Comparison of ENCODE assay signal across 14 cellular contexts in genomic region chr12:52969828-52970569, GRCh38. TPM values are rescaled to one million over a fixed set of nuclear protein-coding genes. Genes with fewer than 3 reads are reported as not detected.
A peak's percentile ranks its signal among the peaks of the same experiment; 100 is the strongest.
DNase-seq lines count a peak whose midpoint lies in the region; ATAC-seq and TF ChIP-seq lines count a peak whose summit lies in the region.
"Had no signal": no experiment of that assay in that cellular context is flagged by ENCODE, and none has a peak within 500 bp of the region (broad histone marks: within the 10 kb centered on the region; RNA-seq: fewer than 3 reads in every experiment).

No MANE protein-coding gene starts in this region.

- TF ChIP-seq POLR2A in right lobe of liver (IDR thresholded peaks at IDR 0.05) = no peak

- no peaks in the 10 kb centered on the region for H3K4me1 ChIP-seq in right lobe of liver

- no peaks in the 10 kb centered on the region for H3K36me3 ChIP-seq in right lobe of liver
- H3K36me3 ChIP-seq: esophagus squamous epithelium, suprapubic skin had no signal

- TF ChIP-seq RAD21 in Ishikawa (IDR thresholded peaks at IDR 0.05; ENCODE audit: low read depth) = peak; percentile 18; the same call in 1 of the 2 replicates

- no peaks in the 10 kb centered on the region for H3K27me3 ChIP-seq in right lobe of liver

- no peak overlapping the region for H3K27ac ChIP-seq in right lobe of liver
- H3K27ac ChIP-seq: esophagus squamous epithelium, suprapubic skin had no signal

- peak; percentile 99 for TF ChIP-seq EP300 in Ishikawa (IDR thresholded peaks at IDR 0.05; ENCODE audit: borderline replicate concordance)

- peak; percentile 47 to 77 (median 68) for ATAC-seq in right lobe of liver
- ATAC-seq in HG02623 (IDR thresholded peaks at IDR 0.05; ENCODE audit: unreplicated experiment) = no peak
- ATAC-seq in HG03095 (IDR thresholded peaks at IDR 0.05; ENCODE audit: unreplicated experiment) = no peak
- ATAC-seq in HG03025 (IDR thresholded peaks at IDR 0.05; ENCODE audit: low FRiP score, unreplicated experiment) = no peak
- ATAC-seq: activated CD4-positive, alpha-beta T cell treated with anti-CD3 and anti-CD28 coated beads for 36 hours had no signal

- TF ChIP-seq CTCF in right lobe of liver (IDR thresholded peaks at IDR 0.05) = no peak

- DNase-seq in A172 (ENCODE audit: low spot score) (peak; percentile 86), SW480 (ENCODE audit: low spot score) (peak; percentile 80), right lobe of liver (peak; percentile 55 to 78 (median 68)), GF-D8 (lab: John Stamatoyannopoulos, UW) (no peak)
- DNase-seq: activated CD4-positive, alpha-beta T cell treated with anti-CD3 and anti-CD28 coated beads for 36 hours; activated effector memory CD4-positive, alpha-beta T cell treated with anti-CD3 and anti-CD28 coated beads, Interleukin-2, amount 50 U/mL, for 16 hours; AML-193; central memory CD4-positive, alpha-beta T cell; esophagus squamous epithelium had no signal

- no peaks in the 10 kb centered on the region for H3K9me3 ChIP-seq in right lobe of liver
- H3K9me3 ChIP-seq: esophagus squamous epithelium, suprapubic skin had no signal

- intact Hi-C loops in right lobe of liver (cut with DNase I) = loop anchor here in 1 of 2 donors (10.0 kb wide), 1 partner anchor 395 kb away; the partner anchor contains the start of gene KRT74

- no peak overlapping the region for H3K4me3 ChIP-seq in right lobe of liver
- H3K4me3 ChIP-seq: esophagus squamous epithelium, suprapubic skin had no signal

- WGBS in right lobe of liver (ENCODE audit: insufficient coverage, low coverage, low lambda C conversion rate, missing lambda C conversion rate) = 38% methylated on average over 6 of the region's 7 CpGs

TF ChIP-seq in Ishikawa, 13 proteins besides CTCF, POLR2A, EP300 and RAD21:
- TF ChIP-seq USF1 (IDR thresholded peaks at IDR 0.05) (peak; percentile 76), FOXM1 (IDR thresholded peaks at IDR 0.05; ENCODE audit: borderline replicate concordance, low read depth) (peak; percentile 99), ZBTB7A (IDR thresholded peaks at IDR 0.05; ENCODE audit: low read depth) (peak; percentile 98), YY1 (IDR thresholded peaks at IDR 0.05; ENCODE audit: low read depth) (peak; percentile 84), REST (IDR thresholded peaks at IDR 0.05; ENCODE audit: low read depth) (peak; percentile 30; the same call in 1 of the 2 replicates), TAF1 (IDR thresholded peaks at IDR 0.05; ENCODE audit: low read depth) (peak; percentile 8; the same call in 1 of the 2 replicates), CEBPB (IDR thresholded peaks at IDR 0.05) (peak; percentile 61), TEAD4 (IDR thresholded peaks at IDR 0.05) (peak; percentile 94), NFIC (IDR thresholded peaks at IDR 0.05) (peak; percentile 99), TCF12 (IDR thresholded peaks at IDR 0.05; ENCODE audit: low read depth) (peak; percentile 100), EGR1 (IDR thresholded peaks at IDR 0.05) (0 out of 2 replicates have a peak, but pooled peaks have one; percentile 15), CREB1 (IDR thresholded peaks at IDR 0.05; ENCODE audit: low read depth) (peak; percentile 58; the same call in 1 of the 2 replicates), MAX (IDR thresholded peaks at IDR 0.05) (peak; percentile 81)

RNA-seq across cellular contexts. Expression of gene KRT18, which starts 21.1 kb away (rescaled TPM):
- total RNA-seq in A172 (2014; rRNA removed; shearing (Covaris generic)) = 1,324 and 2,186 TPM in 2 replicates
- 1,000 to 10,000 TPM in 2 of 6 experiments, 100 to 1,000 TPM in 4; 148 to 1,377 (median 478) TPM for total RNA-seq in right lobe of liver

RNA-seq across cellular contexts. Expression of gene EIF4B, which starts 36.3 kb away (rescaled TPM):
- 290 and 314 TPM in 2 replicates for total RNA-seq in A172 (2014; rRNA removed; shearing (Covaris generic))
- total RNA-seq in right lobe of liver = 100 to 1,000 TPM; 143 to 270 (median 180) TPM

Comparison
In these comparisons a context has a peak if more than half of its experiments do, and no peak if none do; other contexts are left out.
1. ATAC-seq: peak in right lobe of liver (4 of 4); none in HG02623 (single experiment), HG03095 (single experiment) and HG03025 (single experiment).